23 cellular contexts compared by ENCODE assay signal in genomic region chr3:194446172-194446571, GRCh38. TPM values are rescaled to one million over a fixed set of nuclear protein-coding genes. Genes with fewer than 3 reads are reported as not detected.
"Had no signal": no experiment of that assay in that cellular context is flagged by ENCODE, and none has a peak within 500 bp of the region (broad histone marks: within the 10 kb centered on the region; RNA-seq: fewer than 3 reads in every experiment).

No MANE protein-coding gene starts in this region.

- H3K9me3 Mint-ChIP-seq: activated B cell treated with CpG ODN at 0.5 μM for 24 hours; activated CD8-positive, alpha-beta T cell treated with anti-CD3 and anti-CD28 coated beads for 36 hours; activated naive CD8-positive, alpha-beta T cell treated with anti-CD3 and anti-CD28 coated beads, Interleukin-2, amount 50 U/mL, for 24 hours; activated T-helper 17 cell treated with anti-CD3 and anti-CD28 coated beads, Interleukin-2, amount 50 U/mL, for 72 hours; brain; effector memory CD8-positive, alpha-beta T cell; nephron progenitor cell; stimulated activated memory B cell treated with anti-CD40 and anti-IgM and Interleukin-4, amounts not matched to agents 10 μg/mL and 1 μg/mL and 100 μg/mL, for 72 hours; T-helper 2 cell treated with Interferon-gamma antibody and Interleukin-4, amounts not matched to agents 5 μg/mL and 100 μg/mL, for 36 hours had no signal

- H3K4me1 Mint-ChIP-seq: activated T-helper 17 cell treated with anti-CD3 and anti-CD28 coated beads, Interleukin-2, amount 50 U/mL, for 72 hours; brain had no signal

- DNase-seq: activated B cell treated with CpG ODN at 0.5 μM for 24 hours; activated CD4-positive, alpha-beta T cell treated with anti-CD3 and anti-CD28 coated beads for 4 hours; activated CD8-positive, alpha-beta T cell treated with anti-CD3 and anti-CD28 coated beads for 36 hours; activated naive CD4-positive, alpha-beta T cell treated with Interleukin-2 at 50 U/mL for 16 hours; activated naive CD8-positive, alpha-beta T cell treated with anti-CD3 and anti-CD28 coated beads, Interleukin-2, amount 50 U/mL, for 24 hours; activated T-cell treated with anti-CD3 and anti-CD28 coated beads, Interleukin-2, amount 50 U/mL, for 1 hour; anterior cingulate cortex; caudate nucleus; effector memory CD8-positive, alpha-beta T cell; foreskin fibroblast; left cardiac atrium; lower lobe of right lung; midbrain; nephron progenitor cell; occipital lobe; retina; spleen; stimulated activated CD4-positive, alpha-beta T cell treated with anti-CD3 and anti-CD28 coated beads, Interleukin-4, amount 100 ng/mL, for 4 hours had no signal

- H3K4me3 Mint-ChIP-seq: activated B cell treated with CpG ODN at 0.5 μM for 24 hours; activated CD8-positive, alpha-beta T cell treated with anti-CD3 and anti-CD28 coated beads for 36 hours; activated naive CD8-positive, alpha-beta T cell treated with anti-CD3 and anti-CD28 coated beads, Interleukin-2, amount 50 U/mL, for 24 hours; activated T-helper 17 cell treated with anti-CD3 and anti-CD28 coated beads, Interleukin-2, amount 50 U/mL, for 72 hours; brain; effector memory CD8-positive, alpha-beta T cell; nephron progenitor cell; stimulated activated memory B cell treated with anti-CD40 and anti-IgM and Interleukin-4, amounts not matched to agents 10 μg/mL and 1 μg/mL and 100 μg/mL, for 72 hours; T-helper 2 cell treated with Interferon-gamma antibody and Interleukin-4, amounts not matched to agents 5 μg/mL and 100 μg/mL, for 36 hours had no signal

- H3K27ac Mint-ChIP-seq: activated B cell treated with CpG ODN at 0.5 μM for 24 hours; activated CD8-positive, alpha-beta T cell treated with anti-CD3 and anti-CD28 coated beads for 36 hours; activated naive CD8-positive, alpha-beta T cell treated with anti-CD3 and anti-CD28 coated beads, Interleukin-2, amount 50 U/mL, for 24 hours; activated T-helper 17 cell treated with anti-CD3 and anti-CD28 coated beads, Interleukin-2, amount 50 U/mL, for 72 hours; brain; effector memory CD8-positive, alpha-beta T cell; nephron progenitor cell; stimulated activated memory B cell treated with anti-CD40 and anti-IgM and Interleukin-4, amounts not matched to agents 10 μg/mL and 1 μg/mL and 100 μg/mL, for 72 hours; T-helper 2 cell treated with Interferon-gamma antibody and Interleukin-4, amounts not matched to agents 5 μg/mL and 100 μg/mL, for 36 hours had no signal

- H3K27me3 Mint-ChIP-seq: activated B cell treated with CpG ODN at 0.5 μM for 24 hours; activated CD8-positive, alpha-beta T cell treated with anti-CD3 and anti-CD28 coated beads for 36 hours; activated naive CD8-positive, alpha-beta T cell treated with anti-CD3 and anti-CD28 coated beads, Interleukin-2, amount 50 U/mL, for 24 hours; activated T-helper 17 cell treated with anti-CD3 and anti-CD28 coated beads, Interleukin-2, amount 50 U/mL, for 72 hours; brain; effector memory CD8-positive, alpha-beta T cell; stimulated activated memory B cell treated with anti-CD40 and anti-IgM and Interleukin-4, amounts not matched to agents 10 μg/mL and 1 μg/mL and 100 μg/mL, for 72 hours had no signal

- ATAC-seq: activated CD8-positive, alpha-beta T cell treated with anti-CD3 and anti-CD28 coated beads for 36 hours; activated naive CD8-positive, alpha-beta T cell treated with anti-CD3 and anti-CD28 coated beads, Interleukin-2, amount 50 U/mL, for 24 hours; activated T-helper 17 cell treated with anti-CD3 and anti-CD28 coated beads, Interleukin-2, amount 50 U/mL, for 72 hours; effector memory CD8-positive, alpha-beta T cell; left cardiac atrium; lower lobe of right lung; stimulated activated memory B cell treated with anti-CD40 and anti-IgM and Interleukin-4, amounts not matched to agents 10 μg/mL and 1 μg/mL and 100 μg/mL, for 72 hours had no signal

RNA-seq across cellular contexts. Expression of gene GP5, which starts 47.1 kb away (rescaled TPM):
- total RNA-seq: myocyte, occipital lobe had no signal
